Comparison of ENCODE assay signal across 8 cellular contexts in genomic region chr21:5065240-5066211, GRCh38.
DNase-seq lines count a peak whose midpoint lies in the region; ATAC-seq lines count a peak whose summit lies in the region.
"Not testable (repeated sequence)": the region's sequence is repeated elsewhere in the genome, so short reads cannot be mapped to it uniquely, and the experiment has no call there.

No MANE protein-coding gene starts in this region.

- DNase-seq in CD1c-positive myeloid dendritic cell (ENCODE audit: extremely low spot score) (peak; percentile 95), T follicular helper cell (ENCODE audit: low read depth) (peak; percentile 45), activated T-cell treated with anti-CD3 and anti-CD28 coated beads for 24 hours (ENCODE audit: low read depth) (peak; percentile 44), naive B cell (peak; percentile 95)
- DNase-seq in effector memory CD8-positive, alpha-beta T cell, result peak; percentile 11 to 52 (median 47)
- peak; percentile 19 to 69 (median 61) for DNase-seq in stimulated activated CD4-positive, alpha-beta T cell treated with anti-CD3 and anti-CD28 coated beads, TNF-alpha, amount 100 ng/mL, for 48 hours (ENCODE audit: low read depth in 3 of 3)

- ATAC-seq in GM19455 (IDR thresholded peaks at IDR 0.05; ENCODE audit: unreplicated experiment) (peak; percentile 63), HG02973 (IDR thresholded peaks at IDR 0.05; ENCODE audit: unreplicated experiment) (peak; percentile 82), naive B cell (ENCODE audit: low read depth in 2 of 2) (peak; percentile 93 to 94)
- ATAC-seq in effector memory CD8-positive, alpha-beta T cell (replicated peaks), result peak; percentile 99

- H3K4me1 Mint-ChIP-seq in effector memory CD8-positive, alpha-beta T cell (ENCODE audit: low read depth in 2 of 2); naive B cell: not testable (repeated sequence)

- H3K27me3 Mint-ChIP-seq in effector memory CD8-positive, alpha-beta T cell; naive B cell: not testable (repeated sequence)

- H3K36me3 Mint-ChIP-seq in effector memory CD8-positive, alpha-beta T cell (ENCODE audit: insufficient read depth); naive B cell: not testable (repeated sequence)

- H3K4me3 Mint-ChIP-seq in effector memory CD8-positive, alpha-beta T cell; naive B cell: not testable (repeated sequence)

- not testable (repeated sequence) for H3K9me3 Mint-ChIP-seq in effector memory CD8-positive, alpha-beta T cell; naive B cell

- not testable (repeated sequence) for H3K27ac Mint-ChIP-seq in effector memory CD8-positive, alpha-beta T cell
- peak overlapping the region in 5 of 6 donors; percentile 74 to 96 (median 94) for H3K27ac Mint-ChIP-seq in naive B cell

Comparison
In these comparisons a context has a peak if more than half of its experiments do, and no peak if none do; other contexts are left out.
1. Peak in every context shown above with its lines: DNase-seq and ATAC-seq.
2. DNase-seq: peak in every context shown above with its lines; median percentile 95 in CD1c-positive myeloid dendritic cell; 95 in naive B cell; 61 in stimulated activated CD4-positive, alpha-beta T cell treated with anti-CD3 and anti-CD28 coated beads, TNF-alpha, amount 100 ng/mL, for 48 hours; 47 in effector memory CD8-positive, alpha-beta T cell; 45 in T follicular helper cell; 44 in activated T-cell treated with anti-CD3 and anti-CD28 coated beads for 24 hours.